9 cellular contexts compared by ENCODE assay signal in the genomic region with DNA sequence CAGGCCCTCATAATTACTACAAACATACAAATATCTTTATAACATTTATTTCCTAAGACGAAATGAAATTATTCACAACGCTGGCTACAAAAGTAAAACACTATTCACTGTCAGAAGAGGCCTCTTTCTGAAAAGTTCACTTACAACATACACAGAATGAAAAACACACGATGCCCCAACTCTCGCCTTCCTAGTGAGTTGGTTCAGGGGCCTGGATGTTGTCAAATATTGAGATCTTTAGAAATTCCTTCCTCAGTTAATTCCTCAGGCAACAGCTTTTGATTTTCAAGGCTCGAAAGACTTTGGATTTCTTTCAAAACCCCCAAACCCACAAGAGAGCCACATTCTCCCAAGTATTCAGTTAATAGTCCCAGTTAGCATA. TPM values are rescaled to one million over a fixed set of nuclear protein-coding genes. Genes with fewer than 3 reads are reported as not detected.
DNase-seq lines count a peak whose midpoint lies in the region; ATAC-seq, FAIRE-seq and TF ChIP-seq lines count a peak whose summit lies in the region.
"Had no signal": no experiment of that assay in that cellular context is flagged by ENCODE, and none has a peak within 500 bp of the region (broad histone marks: within the 10 kb centered on the region; RNA-seq: fewer than 3 reads in every experiment).

No MANE protein-coding gene starts in this region.

- peak overlapping the region; percentile 62 for H3K4me3 Mint-ChIP-seq in natural killer cell

- intact Hi-C loops in colonic mucosa (cut with DNase I) = no loop called here
- intact Hi-C loops in natural killer cell (cut with micrococcal nuclease) = no loop called here

- in situ Hi-C loops in ACHN (cut with HindIII; ENCODE audit: low pct_ligation_motif_present, low pct_unique_long_range_greater_than_20kb, low sequenced_read_pairs) = no loop called here

- ATAC-seq in natural killer cell (peak in 1 of 3 donors; percentile 25), HG03571 (IDR thresholded peaks at IDR 0.05; ENCODE audit: unreplicated experiment) (no peak)

- peak overlapping the region; percentile 54 to 89 for H3K9ac ChIP-seq in colonic mucosa (ENCODE audit: low read depth in 2 of 2, low read length in 2 of 2)

- FAIRE-seq in GM12892 (lab: Jason Lieb, UNC) = no peak

- TF ChIP-seq CTCF in LNCaP clone FGC (IDR thresholded peaks at IDR 0.05; ENCODE audit: control insufficient read depth, extremely low read depth, insufficient read depth) = no peak
- no peak for TF ChIP-seq CTCF in colonic mucosa (IDR thresholded peaks at IDR 0.05)
- no peak for TF ChIP-seq CTCF in natural killer cell (IDR thresholded peaks at IDR 0.05)

- no peaks in the 10 kb centered on the region for H3K36me3 Mint-ChIP-seq in natural killer cell

- H3K27me3 Mint-ChIP-seq in natural killer cell (ENCODE audit: low read depth in 2 of 2) = no peaks in the 10 kb centered on the region

- H3K27ac Mint-ChIP-seq in natural killer cell = peak overlapping the region; percentile 58 to 87

- peaks cover 12 to 22% of the 10 kb centered on the region in 2 donors for H3K4me1 Mint-ChIP-seq in natural killer cell

- H3K27ac ChIP-seq in colonic mucosa = peak overlapping the region; percentile 93

- no peaks in the 10 kb centered on the region for H3K27me3 ChIP-seq in colonic mucosa

- H3K9me3 ChIP-seq in colonic mucosa = no peaks in the 10 kb centered on the region

- no peaks in the 10 kb centered on the region for H3K9me3 Mint-ChIP-seq in natural killer cell

- peak overlapping the region; percentile 41 for H3K4me3 ChIP-seq in LNCaP clone FGC (ENCODE audit: low read depth, low read length)
- peak overlapping the region; percentile 28 for H3K4me3 ChIP-seq in colonic mucosa

- peak; percentile 25 for DNase-seq in ACHN
- no peak for DNase-seq in LNCaP clone FGC (ENCODE audit: low read depth)
- no peak for DNase-seq in colonic mucosa
- no peak for DNase-seq in natural killer cell
- no peak for DNase-seq in NCI-H2227 treated with DMSO at 0.1 percent for 48 hours (lab: John Stamatoyannopoulos, UW)
- no peak for DNase-seq in iPS-NIHi7 (ENCODE audit: extremely low spot score)
- DNase-seq in GM12892 (ENCODE audit: insufficient read length) = no peak

- no peak for TF ChIP-seq POLR2A in GM12892 (IDR thresholded peaks at IDR 0.05; ENCODE audit: low read depth, low read length)

- H3K4me1 ChIP-seq in colonic mucosa = peaks cover 14% of the 10 kb centered on the region

- H3K36me3 ChIP-seq in colonic mucosa = peaks cover 4% of the 10 kb centered on the region

RNA-seq across cellular contexts. Expression of gene KCNE1, which starts 14.2 kb away (rescaled TPM):
- total RNA-seq in colonic mucosa (under 1 TPM in 1 of 2 donors, not detected in 1; 0.11 TPM), natural killer cell (1 to 10 TPM in 2 of 3 donors, under 1 TPM in 1; 0.52 to 3.3 (median 1.6) TPM)
- polyA plus RNA-seq in GM12892 (2012; ENCODE audit: missing spikeins) = not detected
- total RNA-seq: LHCN-M2 had no signal
